18 cellular contexts compared by ENCODE assay signal in the genomic region with DNA sequence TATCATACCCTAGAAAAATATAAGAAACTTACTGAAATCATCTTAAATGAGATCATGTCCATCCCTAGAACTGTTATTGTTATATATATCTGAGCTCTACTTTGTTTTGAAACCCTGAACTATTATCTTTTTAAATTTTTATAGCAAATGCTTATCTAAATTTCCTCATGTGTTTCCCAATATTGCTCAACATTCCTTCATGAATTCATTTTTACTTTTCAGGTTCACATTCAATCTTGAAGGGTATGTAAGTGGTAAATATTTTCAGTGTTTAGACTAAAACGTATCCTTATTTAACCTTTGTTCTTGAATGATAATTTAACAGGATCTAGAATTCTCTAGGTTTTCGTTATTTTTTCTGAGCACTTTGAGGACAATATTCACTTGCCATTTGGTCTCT. TPM values are rescaled to one million over a fixed set of nuclear protein-coding genes. Genes with fewer than 3 reads are reported as not detected.
A peak's percentile ranks its signal among the peaks of the same experiment; 100 is the strongest.
DNase-seq lines count a peak whose midpoint lies in the region; ATAC-seq and TF ChIP-seq lines count a peak whose summit lies in the region.
"Had no signal": no experiment of that assay in that cellular context is flagged by ENCODE, and none has a peak within 500 bp of the region (broad histone marks: within the 10 kb centered on the region; RNA-seq: fewer than 3 reads in every experiment).

No MANE protein-coding gene starts in this region.

- H3K79me1 ChIP-seq in IMR-90 (ENCODE audit: low read depth in 1 of 2, low read length in 2 of 2), result peaks cover 25 to 42% of the 10 kb centered on the region in 2 experiments

- H2AK9ac ChIP-seq in IMR-90 (replicated peaks; ENCODE audit: low read depth, low read length, poor library complexity), result no peak overlapping the region

- CTCF ChIA-PET in IMR-90 (lab: Yijun Ruan, JAX), result no interaction called here

- H3K4ac ChIP-seq in IMR-90 (ENCODE audit: low read depth, low read length), result peak overlapping the region; percentile 76; the same call in 1 of the 2 replicates

- H3K36me3 ChIP-seq in IMR-90 (ENCODE audit: control insufficient read depth, insufficient read depth, low read length) (peaks cover 2% of the 10 kb centered on the region), fibroblast of lung (ENCODE audit: control insufficient read depth, insufficient read depth, low read length) (no peaks in the 10 kb centered on the region), osteoblast (ENCODE audit: insufficient read depth, low read length) (no peaks in the 10 kb centered on the region)

- no CpG with 5 or more reads among the region's 2 CpGs for WGBS in IMR-90 (ENCODE audit: extremely low coverage in 2 of 2, insufficient read length in 1 of 2), 2 experiments

- H3K4me3 ChIP-seq in IMR-90 (ENCODE audit: insufficient read depth, low read depth, low read length) (no peak overlapping the region), fibroblast of lung (replicated peaks in 1 of 4; ENCODE audit: control extremely low read depth in 1 of 4, insufficient read depth in 1 of 4, low read depth in 3 of 4, low read length in 4 of 4) (no peak overlapping the region), osteoblast (ENCODE audit: insufficient read depth, low read length) (no peak overlapping the region)

- H3K56ac ChIP-seq in IMR-90 (ENCODE audit: extremely low read depth, insufficient read depth, low read length), result no peak overlapping the region

- H2AK5ac ChIP-seq in IMR-90 (ENCODE audit: low read depth, low read length), result no peak overlapping the region

- TF ChIP-seq CTCF in IMR-90 (conservative IDR thresholded peaks at IDR 0.05; ENCODE audit: low read depth, low read length) (no peak), fibroblast of lung (conservative IDR thresholded peaks at IDR 0.05 in 1 of 2, IDR thresholded peaks at IDR 0.05 in 1 of 2; ENCODE audit: low read depth in 1 of 2, low read length in 2 of 2) (no peak), osteoblast (IDR thresholded peaks at IDR 0.05; ENCODE audit: extremely low read depth, low read depth, low read length) (no peak), osteocyte (IDR thresholded peaks at IDR 0.05) (no peak)

- H3K4me2 ChIP-seq in IMR-90 (ENCODE audit: low read depth, low read length), result no peak overlapping the region
- H3K4me2 ChIP-seq in fibroblast of lung (ENCODE audit: extremely low read depth, insufficient read depth, low read length), result no peak overlapping the region
- H3K4me2 ChIP-seq in osteoblast (ENCODE audit: insufficient read depth, low read length), result no peak overlapping the region

- intact Hi-C loops in IMR-90 (cut with micrococcal nuclease), result no loop called here

- H2BK15ac ChIP-seq in IMR-90 (ENCODE audit: low read depth, low read length), result no peak overlapping the region

- H3K27me3 ChIP-seq in IMR-90 (ENCODE audit: control insufficient read depth, insufficient read depth, low read length) (no peaks in the 10 kb centered on the region), fibroblast of lung (ENCODE audit: control insufficient read depth, insufficient read depth, low read length) (no peaks in the 10 kb centered on the region), osteoblast (ENCODE audit: insufficient read depth, low read length) (no peaks in the 10 kb centered on the region)

- H3K79me2 ChIP-seq in fibroblast of lung (ENCODE audit: control insufficient read depth, insufficient read depth, low read length) (no peaks in the 10 kb centered on the region), osteoblast (ENCODE audit: insufficient read depth, low read length) (peaks cover 25% of the 10 kb centered on the region)

- ATAC-seq in activated naive CD8-positive, alpha-beta T cell treated with anti-CD3 and anti-CD28 coated beads, Interleukin-2, amount 50 U/mL, for 24 hours, result no peak
- ATAC-seq in IMR-90 (ENCODE audit: low read depth) (no peak), HG03442 (IDR thresholded peaks at IDR 0.05; ENCODE audit: unreplicated experiment) (no peak)

- H3K4me3 Mint-ChIP-seq in activated naive CD8-positive, alpha-beta T cell, result no peak overlapping the region
- H3K4me3 Mint-ChIP-seq in activated naive CD8-positive, alpha-beta T cell treated with anti-CD3 and anti-CD28 coated beads, Interleukin-2, amount 50 U/mL, for 24 hours, result no peak overlapping the region
- H3K4me3 Mint-ChIP-seq in osteocyte (ENCODE audit: unreplicated experiment), result no peak overlapping the region
- H3K4me3 Mint-ChIP-seq: CD14-positive monocyte had no signal

- H4K91ac ChIP-seq in IMR-90 (ENCODE audit: insufficient read depth, low read depth, low read length), result no peak overlapping the region

- DNase-seq in activated naive CD8-positive, alpha-beta T cell treated with anti-CD3 and anti-CD28 coated beads, Interleukin-2, amount 50 U/mL, for 24 hours, result no peak
- peak; percentile 54 for DNase-seq in IMR-90
- DNase-seq in fibroblast of lung (ENCODE audit: low read depth in 2 of 2), result peak; percentile 38
- no peak for DNase-seq in osteoblast (ENCODE audit: insufficient read length, low spot score, missing footprints)
- no peak for DNase-seq in osteocyte (ENCODE audit: extremely low spot score, unreplicated experiment)
- no peak for DNase-seq in NCI-H524 treated with DMSO at 0.1 percent for 48 hours (lab: John Stamatoyannopoulos, UW)
- DNase-seq: Calu3, DMS79 treated with DMSO at 0.1 percent for 48 hours, GDM1, GOT3, NCI-H1092, NCI-H2227 treated with DMSO at 0.1 percent for 48 hours, NCI-H526 treated with DMSO at 0.1 percent for 48 hours, OCI-M1, RPMI8226 had no signal

- H2AFZ ChIP-seq in IMR-90 (replicated peaks; ENCODE audit: low read length, poor library complexity) (no peak overlapping the region), fibroblast of lung (ENCODE audit: low read length) (no peak overlapping the region), osteoblast (ENCODE audit: low read length) (no peak overlapping the region)

- H4K8ac ChIP-seq in IMR-90 (ENCODE audit: low read depth in 2 of 2, low read length in 2 of 2), result peak overlapping the region in 1 of 2 experiments; percentile 67; a peak in 1 of 4 replicates

- peak overlapping the region; percentile 49; the same call in 1 of the 2 replicates for H2BK120ac ChIP-seq in IMR-90 (ENCODE audit: low read depth, low read length)

- H3K4me1 ChIP-seq in IMR-90 (ENCODE audit: control insufficient read depth, insufficient read depth, low read length), result peaks cover 13% of the 10 kb centered on the region
- peaks cover 5% of the 10 kb centered on the region for H3K4me1 ChIP-seq in fibroblast of lung (ENCODE audit: control insufficient read depth, extremely low read depth, insufficient read depth, low read length)
- H3K4me1 ChIP-seq in osteoblast (ENCODE audit: insufficient read depth, low read length), result peaks cover 42% of the 10 kb centered on the region

- peak overlapping the region; percentile 42; the same call in 1 of the 2 replicates for H3K18ac ChIP-seq in IMR-90 (ENCODE audit: low read depth, low read length)

- in situ Hi-C loops in IMR-90 (cut with MboI; ENCODE audit: low sequenced_read_pairs), result no loop called here

- H3K23ac ChIP-seq in IMR-90 (ENCODE audit: low read depth, low read length), result no peak overlapping the region; the same call in 1 of the 2 replicates

- H3K27ac ChIP-seq in IMR-90 (ENCODE audit: insufficient read depth, low read length), result no peak overlapping the region
- no peak overlapping the region for H3K27ac ChIP-seq in fibroblast of lung (ENCODE audit: insufficient read depth, low read length)
- peak overlapping the region; percentile 21 for H3K27ac ChIP-seq in osteoblast (ENCODE audit: low read depth, low read length)

- POLR2A ChIA-PET in IMR-90 (lab: Charles Lee; ENCODE audit: unreplicated experiment), result no interaction called here

- H3K9me1 ChIP-seq in IMR-90 (ENCODE audit: insufficient read depth, low read length), result peaks cover 4% of the 10 kb centered on the region; the same call in 1 of the 2 replicates

- H4K5ac ChIP-seq in IMR-90 (ENCODE audit: low read depth, low read length), result no peak overlapping the region

- peaks cover 48% of the 10 kb centered on the region for H3K4me1 Mint-ChIP-seq in activated naive CD8-positive, alpha-beta T cell (ENCODE audit: low read depth)
- peaks cover 42% of the 10 kb centered on the region for H3K4me1 Mint-ChIP-seq in activated naive CD8-positive, alpha-beta T cell treated with anti-CD3 and anti-CD28 coated beads, Interleukin-2, amount 50 U/mL, for 24 hours
- H3K4me1 Mint-ChIP-seq in osteocyte (ENCODE audit: unreplicated experiment), result peaks cover 32% of the 10 kb centered on the region

- no peaks in the 10 kb centered on the region for H4K20me1 ChIP-seq in IMR-90 (ENCODE audit: insufficient read depth, low read length)
- H4K20me1 ChIP-seq in fibroblast of lung (ENCODE audit: control insufficient read depth, extremely low read depth, insufficient read depth, low read length), result no peaks in the 10 kb centered on the region
- no peaks in the 10 kb centered on the region for H4K20me1 ChIP-seq in osteoblast (ENCODE audit: insufficient read depth, low read length)

- H3K36me3 Mint-ChIP-seq in activated naive CD8-positive, alpha-beta T cell, result no peaks in the 10 kb centered on the region
- no peaks in the 10 kb centered on the region for H3K36me3 Mint-ChIP-seq in activated naive CD8-positive, alpha-beta T cell treated with anti-CD3 and anti-CD28 coated beads, Interleukin-2, amount 50 U/mL, for 24 hours (ENCODE audit: low read depth)
- H3K36me3 Mint-ChIP-seq in osteocyte (ENCODE audit: unreplicated experiment), result no peaks in the 10 kb centered on the region
- H3K36me3 Mint-ChIP-seq: CD14-positive monocyte had no signal

- H2BK20ac ChIP-seq in IMR-90 (ENCODE audit: low read depth, low read length), result no peak overlapping the region

- TF ChIP-seq POLR2A in IMR-90 (IDR thresholded peaks at IDR 0.05; ENCODE audit: low read depth, low read length), result no peak

- H3K14ac ChIP-seq in IMR-90 (replicated peaks; ENCODE audit: low read depth, low read length), result 0 out of 2 replicates have a peak overlapping the region, but pooled peaks have one; percentile 68

- no peaks in the 10 kb centered on the region for H3K27me3 Mint-ChIP-seq in activated naive CD8-positive, alpha-beta T cell
- no peaks in the 10 kb centered on the region for H3K27me3 Mint-ChIP-seq in activated naive CD8-positive, alpha-beta T cell treated with anti-CD3 and anti-CD28 coated beads, Interleukin-2, amount 50 U/mL, for 24 hours
- no peaks in the 10 kb centered on the region for H3K27me3 Mint-ChIP-seq in osteocyte (ENCODE audit: unreplicated experiment)

- no peak overlapping the region for H3K9ac ChIP-seq in IMR-90 (ENCODE audit: low read depth, low read length)
- H3K9ac ChIP-seq in fibroblast of lung (ENCODE audit: insufficient read depth, low read length), result no peak overlapping the region

- dilution Hi-C loops in IMR-90 (cut with HindIII; ENCODE audit: low sequenced_read_pairs, unreplicated experiment), result no loop called here

- H2BK5ac ChIP-seq in IMR-90 (ENCODE audit: low read depth, low read length, poor library complexity, severe bottlenecking), result peak overlapping the region; percentile 53

- H3K27ac Mint-ChIP-seq in activated naive CD8-positive, alpha-beta T cell, result peak overlapping the region; percentile 41
- H3K27ac Mint-ChIP-seq in activated naive CD8-positive, alpha-beta T cell treated with anti-CD3 and anti-CD28 coated beads, Interleukin-2, amount 50 U/mL, for 24 hours, result no peak overlapping the region
- H3K27ac Mint-ChIP-seq in osteocyte (ENCODE audit: unreplicated experiment), result no peak overlapping the region
- H3K27ac Mint-ChIP-seq: CD14-positive monocyte had no signal

- H3K9me3 Mint-ChIP-seq in activated naive CD8-positive, alpha-beta T cell (ENCODE audit: low read depth), result no peaks in the 10 kb centered on the region
- no peaks in the 10 kb centered on the region for H3K9me3 Mint-ChIP-seq in activated naive CD8-positive, alpha-beta T cell treated with anti-CD3 and anti-CD28 coated beads, Interleukin-2, amount 50 U/mL, for 24 hours
- H3K9me3 Mint-ChIP-seq in osteocyte (ENCODE audit: unreplicated experiment), result no peaks in the 10 kb centered on the region

- no peaks in the 10 kb centered on the region for H3K9me3 ChIP-seq in IMR-90 (ENCODE audit: control insufficient read depth, insufficient read depth, low read length)
- H3K9me3 ChIP-seq in fibroblast of lung (ENCODE audit: control insufficient read depth, insufficient read depth, low read depth, low read length), result no peaks in the 10 kb centered on the region
- no peaks in the 10 kb centered on the region for H3K9me3 ChIP-seq in osteoblast (ENCODE audit: low read depth, low read length)

- TF ChIP-seq RAD21 in IMR-90 (IDR thresholded peaks at IDR 0.05; ENCODE audit: low read length), result no peak

- no TSS peak for BruUV-seq in IMR-90 (replicated peaks; lab: Mats Ljungman, UMichigan)

RNA-seq across cellular contexts. Expression of gene PDE7B, which starts 23.9 kb away (rescaled TPM):
- total RNA-seq in IMR-90 (2012; rRNA removed) (12.4 and 15.6 TPM in 2 replicates), fibroblast of lung (21.5 and 22.1 TPM in 2 replicates), osteoblast (25.3 and 33.9 TPM in 2 replicates), osteocyte (3.4 and 3.9 TPM in 2 replicates)
- polyA plus RNA-seq in IMR-90 (2012; rRNA removed) (7.8 and 8.1 TPM in 2 replicates), fibroblast of lung (7.9 and 14.2 TPM in 2 replicates)
- 3.7 and 4.7 TPM in 2 replicates for polyA plus RNA-seq in IMR-90 (2012; cell fraction: cytosol; rRNA removed)
- polyA plus RNA-seq in IMR-90 (2012; cell fraction: nucleus; rRNA removed; ENCODE audit: low replicate concordance), result 5.4 and 11.0 TPM in 2 replicates
- polyA plus RNA-seq in fibroblast of lung (2012), result 5.9 and 8.1 TPM in 2 replicates
- polyA minus RNA-seq in fibroblast of lung (ENCODE audit: low replicate concordance), result 2.7 and 26.0 TPM in 2 replicates

Comparison
In these comparisons a context has a peak if more than half of its experiments do, and no peak if none do; other contexts are left out.
1. DNase-seq: peak in IMR-90 (single experiment) and fibroblast of lung (2 of 2); none in activated naive CD8-positive, alpha-beta T cell treated with anti-CD3 and anti-CD28 coated beads, Interleukin-2, amount 50 U/mL, for 24 hours (single experiment), osteoblast (single experiment), osteocyte (single experiment) and NCI-H524 treated with DMSO at 0.1 percent for 48 hours (single experiment).